In the genomic region with DNA sequence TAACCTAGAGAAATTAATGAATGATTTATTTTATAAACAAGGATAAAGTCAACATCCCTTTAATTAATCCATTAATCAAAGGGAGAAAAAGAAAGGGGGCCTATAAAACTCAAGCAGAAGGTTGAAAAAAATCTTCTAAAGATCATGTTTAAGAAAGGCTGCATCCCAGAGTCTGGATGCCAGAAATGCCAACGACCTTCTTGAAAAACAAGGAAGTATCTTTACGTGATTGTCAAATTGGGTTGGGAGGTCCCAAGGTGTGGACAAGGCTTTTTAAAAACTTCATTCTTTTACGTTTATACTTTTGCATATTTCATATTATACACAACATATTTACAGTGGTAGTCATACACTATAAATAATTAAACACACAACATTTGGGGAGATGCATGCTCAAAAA, we compare ENCODE assay signal across 12 cellular contexts. TPM values are rescaled to one million over a fixed set of nuclear protein-coding genes. Genes with fewer than 3 reads are reported as not detected.
DNase-seq lines count a peak whose midpoint lies in the region; ATAC-seq and TF ChIP-seq lines count a peak whose summit lies in the region.
"Had no signal": no experiment of that assay in that cellular context is flagged by ENCODE, and none has a peak within 500 bp of the region (broad histone marks: within the 10 kb centered on the region; RNA-seq: fewer than 3 reads in every experiment).

No MANE protein-coding gene starts in this region.

- POLR2A ChIA-PET in activated CD4-positive, alpha-beta memory T cell treated with anti-CD3 and anti-CD28 coated beads, Interleukin-2, amount 10 ng/mL, durations not matched to agents 7 days and 5 days (lab: Charles Lee): interaction anchor here (0.5 to 4.7 kb wide), 7 partner anchors 13 to 1155 kb away, joined by 3 to 45 read pairs (median 8); a partner anchor contains a TSS

- H3K27me3 Mint-ChIP-seq in activated CD4-positive, alpha-beta memory T cell treated with anti-CD3 and anti-CD28 coated beads, Interleukin-2, amount 10 ng/mL, durations not matched to agents 7 days and 5 days: peaks cover 9% of the 10 kb centered on the region

- CTCF ChIA-PET in activated CD4-positive, alpha-beta memory T cell treated with anti-CD3 and anti-CD28 coated beads, Interleukin-2, amount 10 ng/mL, durations not matched to agents 7 days and 5 days (lab: Charles Lee): interaction anchor here (0.7 to 1.2 kb wide), 2 partner anchors 75 to 202 kb away, joined by 3 read pairs; a partner anchor contains a TSS

- H3K27ac Mint-ChIP-seq in activated CD4-positive, alpha-beta memory T cell treated with anti-CD3 and anti-CD28 coated beads, Interleukin-2, amount 10 ng/mL, durations not matched to agents 7 days and 5 days: no peak overlapping the region
- H3K27ac Mint-ChIP-seq: activated T-helper 2 cell treated with anti-CD3 and anti-CD28 coated beads, Interferon-gamma antibody, Interleukin-2, Interleukin-4, amounts not matched to agents 10 μg/mL and 5 μg/mL and 100 μg/mL, durations not matched to agents 14 hours and 24 hours and 36 hours; natural killer cell treated with Interleukin-12 subunit alpha and Interleukin-12 subunit beta and Interleukin-15 and Interleukin-18, amount 100 ng/mL, for 72 hours; T-helper 1 cell treated with Interleukin-12 subunit alpha and Interleukin-12 subunit beta and Interleukin-4 antibody, amounts not matched to agents 30 μg/mL and 1 μg/mL, for 36 hours had no signal

- H3K9me3 Mint-ChIP-seq in activated CD4-positive, alpha-beta memory T cell treated with anti-CD3 and anti-CD28 coated beads, Interleukin-2, amount 10 ng/mL, durations not matched to agents 7 days and 5 days: no peaks in the 10 kb centered on the region
- H3K9me3 Mint-ChIP-seq: natural killer cell treated with Interleukin-12 subunit alpha and Interleukin-12 subunit beta and Interleukin-15 and Interleukin-18, amount 100 ng/mL, for 72 hours; T-helper 1 cell treated with Interleukin-12 subunit alpha and Interleukin-12 subunit beta and Interleukin-4 antibody, amounts not matched to agents 30 μg/mL and 1 μg/mL, for 36 hours had no signal

- H3K36me3 ChIP-seq in ES-I3 (ENCODE audit: insufficient read depth, low read length) (no peaks in the 10 kb centered on the region), skeletal muscle satellite cell (ENCODE audit: insufficient read depth, low read length) (no peaks in the 10 kb centered on the region)

- H3K4me2 ChIP-seq in skeletal muscle satellite cell (ENCODE audit: low read length): peak overlapping the region; percentile 87

- ATAC-seq in HG02678 (IDR thresholded peaks at IDR 0.05; ENCODE audit: unreplicated experiment) (no peak), GM19035 (IDR thresholded peaks at IDR 0.05; ENCODE audit: unreplicated experiment) (no peak)
- ATAC-seq: natural killer cell treated with Interleukin-12 subunit alpha and Interleukin-12 subunit beta and Interleukin-15 and Interleukin-18, amount 100 ng/mL, for 72 hours had no signal

- peak overlapping the region; percentile 94; the same call in 1 of the 2 replicates for H3K9ac ChIP-seq in ES-I3 (ENCODE audit: low read depth, low read length)
- peak overlapping the region; percentile 95 for H3K9ac ChIP-seq in skeletal muscle satellite cell (ENCODE audit: low read depth, low read length)

- H3K4me3 ChIP-seq in fibroblast of the aortic adventitia (ENCODE audit: low read depth, low read length) (peak overlapping the region; percentile 88), skeletal muscle satellite cell (ENCODE audit: low read length) (peak overlapping the region; percentile 85)

- H3K4me3 Mint-ChIP-seq in activated CD4-positive, alpha-beta memory T cell treated with anti-CD3 and anti-CD28 coated beads, Interleukin-2, amount 10 ng/mL, durations not matched to agents 7 days and 5 days: no peak overlapping the region

- H3K36me3 Mint-ChIP-seq in activated CD4-positive, alpha-beta memory T cell treated with anti-CD3 and anti-CD28 coated beads, Interleukin-2, amount 10 ng/mL, durations not matched to agents 7 days and 5 days (ENCODE audit: low read depth): peaks cover 4% of the 10 kb centered on the region

- no peaks in the 10 kb centered on the region for H3K27me3 ChIP-seq in skeletal muscle satellite cell (ENCODE audit: control insufficient read depth, insufficient read depth, low read length)

- no peak for TF ChIP-seq CTCF in fibroblast of the aortic adventitia (IDR thresholded peaks at IDR 0.05; ENCODE audit: insufficient read depth, low read length)

- H3K4me1 Mint-ChIP-seq in activated CD4-positive, alpha-beta memory T cell treated with anti-CD3 and anti-CD28 coated beads, Interleukin-2, amount 10 ng/mL, durations not matched to agents 7 days and 5 days: peaks cover 5% of the 10 kb centered on the region

- H3K9me3 ChIP-seq in ES-I3 (ENCODE audit: control insufficient read depth, insufficient read depth, low read length) (no peaks in the 10 kb centered on the region), skeletal muscle satellite cell (replicated peaks; ENCODE audit: low read length) (no peaks in the 10 kb centered on the region)

- DNase-seq in RKO (ENCODE audit: low spot score) (peak; percentile 21), fibroblast of the aortic adventitia (ENCODE audit: low read depth) (no peak)
- no peak for DNase-seq in activated CD4-positive, alpha-beta memory T cell treated with anti-CD3 and anti-CD28 coated beads, Interleukin-2, amount 10 ng/mL, durations not matched to agents 7 days and 5 days
- DNase-seq in activated effector memory CD4-positive, alpha-beta T cell treated with anti-CD3 and anti-CD28 coated beads, Interleukin-2, amount 50 U/mL, for 16 hours: no peak
- DNase-seq: NCI-H2081 treated with DMSO at 0.1 percent for 48 hours had no signal

- H3K4me1 ChIP-seq in ES-I3 (ENCODE audit: insufficient read depth, low read length): peaks cover 3% of the 10 kb centered on the region; the same call in 1 of the 2 replicates
- peaks cover 13% of the 10 kb centered on the region for H3K4me1 ChIP-seq in skeletal muscle satellite cell (ENCODE audit: control insufficient read depth, insufficient read depth, low read length)

RNA-seq across cellular contexts. Expression of a gene that starts 1.6 kb away (rescaled TPM):
- 63.2 and 153 TPM in 2 replicates for total RNA-seq in fibroblast of the aortic adventitia (ENCODE audit: low replicate concordance)
- 15.7 and 22.3 TPM in 2 replicates for total RNA-seq in skeletal muscle satellite cell (2012; rRNA removed)
- 10 to 100 TPM; 33.6 to 37.8 TPM for total RNA-seq in activated CD4-positive, alpha-beta memory T cell treated with anti-CD3 and anti-CD28 coated beads, Interleukin-2, amount 10 ng/mL, durations not matched to agents 7 days and 5 days
